Comparison of ENCODE assay signal across 8 cellular contexts in genomic region chr3:182490601-182491485, GRCh38.
A peak's percentile ranks its signal among the peaks of the same experiment; 100 is the strongest.
DNase-seq lines count a peak whose midpoint lies in the region; ATAC-seq and TF ChIP-seq lines count a peak whose summit lies in the region.

No MANE protein-coding gene starts in this region.

- intact Hi-C loops in spleen (cut with DNase I; ENCODE audit: low total_unique reads): no loop called here

- WGBS in spleen, 5 donors: 59 to 73% (median 64%) methylated on average over 10 of the region's 10 CpGs

- no peaks in the 10 kb centered on the region for H3K9me3 ChIP-seq in spleen

- H3K4me3 ChIP-seq in spleen: no peak overlapping the region

- no peaks in the 10 kb centered on the region for H3K27me3 ChIP-seq in spleen (replicated peaks in 1 of 7)

- H3K27ac ChIP-seq in spleen: no peak overlapping the region

- no peaks in the 10 kb centered on the region for H3K36me3 ChIP-seq in spleen

- ATAC-seq in GM21619 (IDR thresholded peaks at IDR 0.05; ENCODE audit: unreplicated experiment) (no peak), HG02571 (IDR thresholded peaks at IDR 0.05; ENCODE audit: unreplicated experiment) (no peak)

- no peaks in the 10 kb centered on the region for H3K4me1 ChIP-seq in spleen

- TF ChIP-seq POLR2A in spleen (IDR thresholded peaks at IDR 0.05): no peak

- CTCF ChIA-PET in HEK293T (lab: Yijun Ruan, JAX): interaction anchor here (0.6 to 1.0 kb wide), 3 partner anchors 9 to 1591 kb away, joined by 3 to 6 read pairs (median 3); no protein-coding TSS in a partner anchor

- POLR2A ChIA-PET in HEK293T (lab: Yijun Ruan, JAX): no interaction called here

- DNase-seq in GM10266 (ENCODE audit: extremely low spot score) (no peak), NCI-H128 (lab: John Stamatoyannopoulos, UW; ENCODE audit: unreplicated experiment) (peak; percentile 70), SK-N-DZ (ENCODE audit: low spot score) (peak; percentile 73), inferior parietal cortex (ENCODE audit: extremely low spot score) (peak; percentile 84), HEK293T (ENCODE audit: extremely low spot score) (no peak), spleen (no peak)

- peak; percentile 31 for TF ChIP-seq CTCF in GM10266 (IDR thresholded peaks at IDR 0.05; ENCODE audit: control insufficient read depth, insufficient read depth, low read depth, missing control alignments)
- no peak for TF ChIP-seq CTCF in spleen (IDR thresholded peaks at IDR 0.05 in 8 of 11, conservative IDR thresholded peaks at IDR 0.05 in 3 of 11)

TF ChIP-seq in HEK293T, 16 proteins besides CTCF, POLR2A, EP300 and RAD21:
- no peak for TF ChIP-seq NFRKB (IDR thresholded peaks at IDR 0.05)
- TF ChIP-seq FOXM1 (IDR thresholded peaks at IDR 0.05; ENCODE audit: borderline replicate concordance): no peak
- TF ChIP-seq PKNOX1 (IDR thresholded peaks at IDR 0.05): no peak
- TF ChIP-seq HDGF (IDR thresholded peaks at IDR 0.05; ENCODE audit: borderline replicate concordance): no peak

Comparison
In these comparisons a context has a peak if more than half of its experiments do, and no peak if none do; other contexts are left out.
1. DNase-seq: peak in NCI-H128 (single experiment), SK-N-DZ (single experiment) and inferior parietal cortex (single experiment); none in GM10266 (single experiment), HEK293T (single experiment) and spleen (single experiment).